Comparison of ENCODE assay signal across 27 cellular contexts in genomic region chr5:181160-181559, GRCh38. TPM values are rescaled to one million over a fixed set of nuclear protein-coding genes. Genes with fewer than 3 reads are reported as not detected.
DNase-seq lines count a peak whose midpoint lies in the region; ATAC-seq, FAIRE-seq and TF ChIP-seq lines count a peak whose summit lies in the region.
"Had no signal": no experiment of that assay in that cellular context is flagged by ENCODE, and none has a peak within 500 bp of the region (broad histone marks: within the 10 kb centered on the region; RNA-seq: fewer than 3 reads in every experiment).

No MANE protein-coding gene starts in this region.

- no peaks in the 10 kb centered on the region for H3K9me3 Mint-ChIP-seq in endothelial cell (ENCODE audit: unreplicated experiment)
- no peaks in the 10 kb centered on the region; the same call in 2 of the 3 replicates for H3K9me3 Mint-ChIP-seq in GM23338
- H3K9me3 Mint-ChIP-seq: CD14-positive monocyte; CD4-positive, alpha-beta T cell; CD8-positive, alpha-beta memory T cell had no signal

- H3K4me1 Mint-ChIP-seq in endothelial cell (ENCODE audit: unreplicated experiment) (peaks cover 21% of the 10 kb centered on the region), GM23338 (peaks cover 12% of the 10 kb centered on the region)
- H3K4me1 Mint-ChIP-seq: CD14-positive monocyte; CD8-positive, alpha-beta memory T cell had no signal

- no peak for TF ChIP-seq EP300 in sigmoid colon (IDR thresholded peaks at IDR 0.05)

- DNase-seq in Right ventricle myocardium superior (peak; percentile 18), heart right ventricle (no peak), HTR-8/SVneo (ENCODE audit: insufficient read length, low spot score) (no peak), endothelial cell (ENCODE audit: low spot score) (no peak), sigmoid colon (peak; percentile 30), KBM-7 (no peak), GM23338 (ENCODE audit: low spot score) (no peak)
- DNase-seq: 8988T; ACHN; AML-193; BE2C; Calu3; CD4-positive, alpha-beta T cell; DMS53; DMS79 treated with DMSO at 0.1 percent for 48 hours; GF-D8; GOT3; HCEC 1CT had no signal

- H3K9me3 ChIP-seq in heart right ventricle (no peaks in the 10 kb centered on the region), sigmoid colon (no peaks in the 10 kb centered on the region)
- H3K9me3 ChIP-seq: A549; BE2C; BLaER1 treated with 17β-estradiol and CSF1 and Interleukin-3, amounts not matched to agents 10 nM and 100 nM had no signal

- H3K27me3 ChIP-seq in heart right ventricle (no peaks in the 10 kb centered on the region), sigmoid colon (no peaks in the 10 kb centered on the region), GM23338 (ENCODE audit: insufficient read depth) (no peaks in the 10 kb centered on the region)
- H3K27me3 ChIP-seq: BE2C had no signal

- no peaks in the 10 kb centered on the region for H3K79me2 ChIP-seq in GM23338 (replicated peaks; ENCODE audit: insufficient read depth)

- no peaks in the 10 kb centered on the region for H3F3A ChIP-seq in GM23338 (replicated peaks; ENCODE audit: low read depth)

- H3K27ac Mint-ChIP-seq in endothelial cell (ENCODE audit: unreplicated experiment) (no peak overlapping the region), GM23338 (no peak overlapping the region)
- H3K27ac Mint-ChIP-seq: CD14-positive monocyte; CD4-positive, alpha-beta T cell; CD8-positive, alpha-beta memory T cell had no signal

- FAIRE-seq in HTR-8/SVneo (lab: Jason Lieb, UNC): peak; percentile 13
- FAIRE-seq: A549, GM12891, GM18507, H54 had no signal

- H3K27me3 Mint-ChIP-seq in endothelial cell (ENCODE audit: unreplicated experiment) (peaks cover 6% of the 10 kb centered on the region), GM23338 (ENCODE audit: insufficient read depth, low read depth, poor library complexity) (peaks cover 2% of the 10 kb centered on the region)

- no peaks in the 10 kb centered on the region; the same call in 1 of the 2 replicates for H4K20me1 ChIP-seq in GM23338 (replicated peaks; ENCODE audit: insufficient read depth)
- H4K20me1 ChIP-seq: BLaER1 treated with 17β-estradiol and CSF1 and Interleukin-3, amounts not matched to agents 10 nM and 100 nM had no signal

- no peak overlapping the region for H3K27ac ChIP-seq in heart right ventricle
- no peak overlapping the region for H3K27ac ChIP-seq in sigmoid colon
- H3K27ac ChIP-seq in GM23338 (ENCODE audit: low read depth): no peak overlapping the region
- H3K27ac ChIP-seq: A549; BLaER1 treated with 17β-estradiol and CSF1 and Interleukin-3, amounts not matched to agents 10 nM and 100 nM had no signal

- ATAC-seq in Right ventricle myocardium superior (ENCODE audit: poor library complexity) (no peak), heart right ventricle (no peak), GM23338 (no peak)
- ATAC-seq: A549 had no signal

- TF ChIP-seq POLR2A in sigmoid colon (IDR thresholded peaks at IDR 0.05): no peak

- in situ Hi-C loops in KBM-7 (cut with MboI; ENCODE audit: low pct_unique_long_range_greater_than_20kb, low sequenced_read_pairs): no loop called here

- 89 to 91% methylated on average over 9 of the region's 9 CpGs for WGBS in heart right ventricle, 2 donors
- WGBS in sigmoid colon, 2 donors: 88 to 89% methylated on average over 9 of the region's 9 CpGs

- H3K36me3 ChIP-seq in heart right ventricle: no peaks in the 10 kb centered on the region
- H3K36me3 ChIP-seq in sigmoid colon: no peaks in the 10 kb centered on the region
- H3K36me3 ChIP-seq in GM23338 (ENCODE audit: insufficient read depth): peaks cover 3% of the 10 kb centered on the region; the same call in 1 of the 2 replicates
- H3K36me3 ChIP-seq: BE2C had no signal

- peaks cover 4% of the 10 kb centered on the region for H3K36me3 Mint-ChIP-seq in endothelial cell (ENCODE audit: low read depth, unreplicated experiment)
- peaks cover 33% of the 10 kb centered on the region for H3K36me3 Mint-ChIP-seq in GM23338 (ENCODE audit: low read depth)
- H3K36me3 Mint-ChIP-seq: CD14-positive monocyte; CD8-positive, alpha-beta memory T cell had no signal

- no peak overlapping the region for H2AFZ ChIP-seq in GM23338

- intact Hi-C loops in Right ventricle myocardium superior (cut with DNase I) (no loop called here), heart right ventricle (cut with DNase I) (no loop called here), sigmoid colon (cut with DNase I) (no loop called here)

- no peaks in the 10 kb centered on the region for H3K9me2 ChIP-seq in GM23338 (ENCODE audit: insufficient read depth)

- TF ChIP-seq CTCF in heart right ventricle (IDR thresholded peaks at IDR 0.05): no peak
- no peak for TF ChIP-seq CTCF in endothelial cell (IDR thresholded peaks at IDR 0.05; ENCODE audit: unreplicated experiment)
- no peak for TF ChIP-seq CTCF in sigmoid colon (IDR thresholded peaks at IDR 0.05)
- no peak for TF ChIP-seq CTCF in GM23338 (conservative IDR thresholded peaks at IDR 0.05; ENCODE audit: low read depth in 2 of 2)

- H3K4me3 ChIP-seq in heart right ventricle (no peak overlapping the region), sigmoid colon (no peak overlapping the region), GM23338 (no peak overlapping the region)
- H3K4me3 ChIP-seq: A549; BLaER1 treated with 17β-estradiol and CSF1 and Interleukin-3, amounts not matched to agents 10 nM and 100 nM had no signal

- H3K4me1 ChIP-seq in heart right ventricle (peaks cover 0 to 7% (median 0%) of the 10 kb centered on the region in 9 donors), sigmoid colon (peaks cover 0 to 20% (median 16%) of the 10 kb centered on the region in 4 donors), GM23338 (ENCODE audit: insufficient read depth) (no peaks in the 10 kb centered on the region)
- H3K4me1 ChIP-seq: A549, BE2C had no signal

- H3K4me2 ChIP-seq in GM23338: no peak overlapping the region
- H3K4me2 ChIP-seq: A549; BLaER1 treated with 17β-estradiol and CSF1 and Interleukin-3, amounts not matched to agents 10 nM and 100 nM had no signal

- peak overlapping the region; percentile 65 for H3K4me3 Mint-ChIP-seq in endothelial cell (ENCODE audit: unreplicated experiment)
- H3K4me3 Mint-ChIP-seq in GM23338: no peak overlapping the region
- H3K4me3 Mint-ChIP-seq: CD4-positive, alpha-beta T cell; CD8-positive, alpha-beta memory T cell had no signal

RNA-seq across cellular contexts. Expression of gene LRRC14B, which starts 10.1 kb away (rescaled TPM):
- 103 TPM for total RNA-seq in Right ventricle myocardium superior
- total RNA-seq in heart right ventricle: 10 to 100 TPM; 27.4 to 96.6 (median 58.3) TPM
- 10 to 100 TPM in 1 of 2 donors, 1 to 10 TPM in 1; 2.6 to 16.0 TPM for polyA plus RNA-seq in heart right ventricle
- total RNA-seq in endothelial cell (ENCODE audit: unreplicated experiment): not detected
- under 1 TPM in 1 of 4 donors, not detected in 3; 0.66 TPM for total RNA-seq in sigmoid colon
- not detected for polyA plus RNA-seq in sigmoid colon
- not detected in 2 replicates for total RNA-seq in GM23338 (2014; rRNA removed; shearing (Covaris generic))
- not detected in 2 replicates for polyA plus RNA-seq in GM23338 (2016; fragmentation: Nextera tagmentation; extraction: Ambion mirVana)
- total RNA-seq: Calu3; CD8-positive, alpha-beta memory T cell; Daoy; G401 had no signal
- polyA plus RNA-seq: A549; CD14-positive monocyte; CD8-positive, alpha-beta memory T cell had no signal

RNA-seq across cellular contexts. Expression of gene CCDC127, which starts 36.8 kb away (rescaled TPM):
- total RNA-seq in Right ventricle myocardium superior: 8.1 TPM
- 10 to 100 TPM in 1 of 10 donors, 1 to 10 TPM in 9; 5.0 to 10.4 (median 7.7) TPM for total RNA-seq in heart right ventricle
- polyA plus RNA-seq in heart right ventricle: 1 to 10 TPM; 3.8 to 4.3 TPM
- 8.1 TPM for total RNA-seq in endothelial cell (ENCODE audit: unreplicated experiment)
- total RNA-seq in sigmoid colon: 1 to 10 TPM; 5.7 to 8.3 (median 7.1) TPM
- polyA plus RNA-seq in sigmoid colon: 1 to 10 TPM; 1.2 to 3.3 (median 1.2) TPM
- 4.2 and 6.0 TPM in 2 replicates for total RNA-seq in GM23338 (2014; rRNA removed; shearing (Covaris generic))
- polyA plus RNA-seq in GM23338 (2016; fragmentation: Nextera tagmentation; extraction: Ambion mirVana): 7.2 and 7.3 TPM in 2 replicates

RNA-seq across cellular contexts. Expression of gene SDHA, which starts 37.0 kb away (rescaled TPM):
- total RNA-seq in Right ventricle myocardium superior (837 TPM), heart right ventricle (100 to 1,000 TPM; 557 to 897 (median 823) TPM), endothelial cell (ENCODE audit: unreplicated experiment) (73.5 TPM), sigmoid colon (10 to 100 TPM; 72.7 to 87.0 (median 80.2) TPM)
- polyA plus RNA-seq in heart right ventricle (100 to 1,000 TPM; 317 to 636 TPM), sigmoid colon (100 to 1,000 TPM; 184 to 290 (median 187) TPM), GM23338 (2016; fragmentation: Nextera tagmentation; extraction: Ambion mirVana) (69.3 and 70.6 TPM in 2 replicates)
- 62.2 and 71.3 TPM in 2 replicates for total RNA-seq in GM23338 (2014; rRNA removed; shearing (Covaris generic))

Comparison
In these comparisons a context has a peak if more than half of its experiments do, and no peak if none do; other contexts are left out.
1. DNase-seq: peak in Right ventricle myocardium superior (single experiment) and sigmoid colon (single experiment); none in heart right ventricle (0 of 2), HTR-8/SVneo (single experiment), endothelial cell (single experiment), KBM-7 (single experiment) and GM23338 (single experiment).
2. RNA of gene LRRC14B, which starts 10.1 kb away (total RNA-seq): 103 TPM in Right ventricle myocardium superior (single experiment) and 27.4 to 96.6 TPM in heart right ventricle; not detected in endothelial cell (single experiment), 0.66 TPM in sigmoid colon and not detected in GM23338; every median in the first group is over 10 times any median in the second.